ENCODE assay signal across 6 cellular contexts in genomic region chr1:32199717-32200072, GRCh38. TPM values are rescaled to one million over a fixed set of nuclear protein-coding genes. Genes with fewer than 3 reads are reported as not detected.
DNase-seq lines count a peak whose midpoint lies in the region; ATAC-seq and TF ChIP-seq lines count a peak whose summit lies in the region.

No MANE protein-coding gene starts in this region.

- TF ChIP-seq POLR2A in testis (IDR thresholded peaks at IDR 0.05) = no peak

- H3K9me3 ChIP-seq in testis = no peaks in the 10 kb centered on the region

- intact Hi-C loops in Right ventricle myocardium superior (cut with DNase I) (no loop called here), testis (cut with DNase I; ENCODE audit: low total_unique reads) (no loop called here)

- H3K4me1 ChIP-seq in testis = peaks cover 40% of the 10 kb centered on the region

- ATAC-seq in Right ventricle myocardium superior (ENCODE audit: poor library complexity) = peak; percentile 74
- ATAC-seq in GM18520 (IDR thresholded peaks at IDR 0.05; ENCODE audit: unreplicated experiment) = no peak

- no peaks in the 10 kb centered on the region for H3K27me3 ChIP-seq in testis

- H3K27ac ChIP-seq in testis = peak overlapping the region; percentile 71 to 94

- peak overlapping the region; percentile 83 for H3K4me3 ChIP-seq in AG10803 (ENCODE audit: low read length)
- no peak overlapping the region for H3K4me3 ChIP-seq in testis

- TF ChIP-seq CTCF in AG10803 (conservative IDR thresholded peaks at IDR 0.05; ENCODE audit: low read length) (no peak), testis (IDR thresholded peaks at IDR 0.05) (no peak), GM10248 (IDR thresholded peaks at IDR 0.05; ENCODE audit: control extremely low read depth, extremely low read depth, low read depth, missing control alignments) (no peak)

- CTCF ChIA-PET in GM10248 (lab: Yijun Ruan, JAX) = interaction anchor here (1.4 to 2.7 kb wide), 4 partner anchors 11 to 50 kb away, joined by 3 to 6 read pairs (median 4); no protein-coding TSS in a partner anchor

- POLR2A ChIA-PET in GM10248 (lab: Yijun Ruan, JAX) = interaction anchor here (1.9 kb wide), 1 partner anchor 20 kb away, joined by 13 read pairs; the partner anchor contains the start of gene TXLNA

- H3K36me3 ChIP-seq in testis (ENCODE audit: low read depth, missing control alignments) = no peaks in the 10 kb centered on the region

- no peak for DNase-seq in AG10803 (ENCODE audit: low read depth)
- peak; percentile 45 for DNase-seq in NCI-H345 (lab: John Stamatoyannopoulos, UW)
- DNase-seq in Right ventricle myocardium superior = peak; percentile 85
- peak; percentile 78 for DNase-seq in testis
- DNase-seq in GM10248 (ENCODE audit: extremely low spot score) = no peak

- WGBS in testis, 2 donors = 40 to 41% methylated on average over 1 to 6 of the region's 6 CpGs

RNA-seq across cellular contexts. Expression of gene CCDC28B, which starts 0.7 kb away (rescaled TPM):
- total RNA-seq in Right ventricle myocardium superior (25.0 TPM), testis (100 to 1,000 TPM in 1 of 2 donors, 10 to 100 TPM in 1; 67.5 to 105 TPM)
- polyA plus RNA-seq in testis (ENCODE audit: insufficient read depth, low read depth, low replicate concordance) = 55.3 TPM

RNA-seq across cellular contexts. Expression of gene IQCC, which starts 5.8 kb away (rescaled TPM):
- total RNA-seq in Right ventricle myocardium superior = 0.97 TPM
- total RNA-seq in testis = 10 to 100 TPM; 11.9 to 16.3 TPM
- 21.6 TPM for polyA plus RNA-seq in testis (ENCODE audit: insufficient read depth, low read depth, low replicate concordance)

RNA-seq across cellular contexts. Expression of gene DCDC2B, which starts 9.2 kb away (rescaled TPM):
- total RNA-seq in Right ventricle myocardium superior = not detected
- total RNA-seq in testis = 1 to 10 TPM in 1 of 2 donors, under 1 TPM in 1; 0.81 to 1.7 TPM
- 2.6 TPM for polyA plus RNA-seq in testis (ENCODE audit: insufficient read depth, low read depth, low replicate concordance)

RNA-seq across cellular contexts. Expression of gene TXLNA, which starts 20.2 kb away (rescaled TPM):
- 15.5 TPM for total RNA-seq in Right ventricle myocardium superior
- 10 to 100 TPM; 67.6 to 69.2 TPM for total RNA-seq in testis
- 52.6 TPM for polyA plus RNA-seq in testis (ENCODE audit: insufficient read depth, low read depth, low replicate concordance)

RNA-seq across cellular contexts. Expression of gene TMEM234, which starts 22.5 kb away (rescaled TPM):
- total RNA-seq in Right ventricle myocardium superior (7.5 TPM), testis (10 to 100 TPM; 35.9 to 58.3 TPM)
- polyA plus RNA-seq in testis (ENCODE audit: insufficient read depth, low read depth, low replicate concordance) = 31.8 TPM

Comparison
In these comparisons a context has a peak if more than half of its experiments do, and no peak if none do; other contexts are left out.
1. DNase-seq: peak in NCI-H345 (single experiment), Right ventricle myocardium superior (single experiment) and testis (single experiment); none in AG10803 (single experiment) and GM10248 (single experiment).